In the genomic region with DNA sequence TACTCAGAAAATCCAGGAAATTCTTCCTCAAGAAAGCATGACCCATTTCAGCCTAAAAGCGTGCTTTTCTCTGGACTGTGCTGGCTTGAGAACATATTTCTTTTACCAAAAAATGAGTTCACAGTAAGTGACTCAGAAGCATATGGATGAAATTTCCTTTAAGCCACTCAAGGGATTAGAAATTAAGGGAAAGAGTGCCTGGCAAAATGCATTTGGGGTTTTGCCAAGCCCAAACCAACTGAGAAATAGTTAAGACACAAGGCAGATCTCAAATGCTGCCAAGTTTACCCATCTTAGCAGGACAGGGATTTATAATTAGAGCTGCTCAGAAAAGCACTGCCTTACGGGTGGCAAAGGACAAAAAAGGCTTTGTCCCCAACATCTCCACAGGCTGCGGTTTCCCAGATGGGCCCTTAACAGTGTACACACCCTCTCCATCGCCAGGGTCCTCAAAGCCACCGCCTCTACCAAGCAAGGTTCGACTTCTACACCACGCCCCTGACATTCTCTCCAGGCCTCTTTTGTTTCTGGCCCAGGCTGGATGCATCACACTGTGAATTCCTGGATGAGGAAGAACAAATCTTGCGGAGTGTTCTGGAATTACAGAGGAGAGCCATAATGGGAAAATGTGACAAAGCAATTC, we compare ENCODE assay signal across 9 cellular contexts.
DNase-seq lines count a peak whose midpoint lies in the region; ATAC-seq and TF ChIP-seq lines count a peak whose summit lies in the region.
"Had no signal": no experiment of that assay in that cellular context is flagged by ENCODE, and none has a peak within 500 bp of the region (broad histone marks: within the 10 kb centered on the region; RNA-seq: fewer than 3 reads in every experiment).

No MANE protein-coding gene starts in this region.

- ATAC-seq in HG02970 (IDR thresholded peaks at IDR 0.05; ENCODE audit: low FRiP score, unreplicated experiment): no peak

- H3K4me3 ChIP-seq in choroid plexus epithelial cell (ENCODE audit: low read depth, low read length): no peak overlapping the region

- TF ChIP-seq CTCF in choroid plexus epithelial cell (conservative IDR thresholded peaks at IDR 0.05; ENCODE audit: low read depth, low read length): no peak

- POLR2A ChIA-PET in HEK293T (lab: Yijun Ruan, JAX): no interaction called here

- DNase-seq in AG08395 (ENCODE audit: low spot score): peak; percentile 89
- DNase-seq in NCI-H2107 (lab: John Stamatoyannopoulos, UW): peak; percentile 41
- DNase-seq in choroid plexus epithelial cell (ENCODE audit: low read depth): peak; percentile 33
- peak; percentile 56 for DNase-seq in middle frontal gyrus (ENCODE audit: extremely low spot score, low spot score)
- no peak for DNase-seq in stimulated activated CD4-positive, alpha-beta T cell treated with anti-CD3 and anti-CD28 coated beads, Interleukin-12 subunit alpha, Interleukin-12 subunit beta, amount 100 ng/mL, for 4 hours
- no peak for DNase-seq in SKM-1 (lab: John Stamatoyannopoulos, UW; ENCODE audit: unreplicated experiment)
- DNase-seq in HEK293T (ENCODE audit: extremely low spot score): no peak
- DNase-seq: glutamatergic neuron had no signal

- CTCF ChIA-PET in HEK293T (lab: Yijun Ruan, JAX): interaction anchor here (0.6 kb wide), 1 partner anchor 168 kb away, joined by 3 read pairs; no protein-coding TSS in a partner anchor

TF ChIP-seq in HEK293T, 16 proteins besides CTCF, POLR2A, EP300 and RAD21:
- TF ChIP-seq FOXK2 (IDR thresholded peaks at IDR 0.05) (no peak), ELF4 (IDR thresholded peaks at IDR 0.05) (no peak), FOXM1 (IDR thresholded peaks at IDR 0.05; ENCODE audit: borderline replicate concordance) (no peak), LEF1 (IDR thresholded peaks at IDR 0.05; ENCODE audit: borderline replicate concordance) (no peak), TARDBP (IDR thresholded peaks at IDR 0.05) (no peak), SP1 (IDR thresholded peaks at IDR 0.05) (no peak), BHLHE40 (IDR thresholded peaks at IDR 0.05; ENCODE audit: borderline replicate concordance) (no peak), NFRKB (IDR thresholded peaks at IDR 0.05) (no peak), CTBP1 (IDR thresholded peaks at IDR 0.05; ENCODE audit: borderline replicate concordance) (no peak), ZNF384 (IDR thresholded peaks at IDR 0.05) (no peak), SUZ12 (IDR thresholded peaks at IDR 0.05) (no peak), L3MBTL2 (conservative IDR thresholded peaks at IDR 0.05) (no peak), HDGF (IDR thresholded peaks at IDR 0.05; ENCODE audit: borderline replicate concordance) (no peak)
- TF ChIP-seq, protein P1, sequence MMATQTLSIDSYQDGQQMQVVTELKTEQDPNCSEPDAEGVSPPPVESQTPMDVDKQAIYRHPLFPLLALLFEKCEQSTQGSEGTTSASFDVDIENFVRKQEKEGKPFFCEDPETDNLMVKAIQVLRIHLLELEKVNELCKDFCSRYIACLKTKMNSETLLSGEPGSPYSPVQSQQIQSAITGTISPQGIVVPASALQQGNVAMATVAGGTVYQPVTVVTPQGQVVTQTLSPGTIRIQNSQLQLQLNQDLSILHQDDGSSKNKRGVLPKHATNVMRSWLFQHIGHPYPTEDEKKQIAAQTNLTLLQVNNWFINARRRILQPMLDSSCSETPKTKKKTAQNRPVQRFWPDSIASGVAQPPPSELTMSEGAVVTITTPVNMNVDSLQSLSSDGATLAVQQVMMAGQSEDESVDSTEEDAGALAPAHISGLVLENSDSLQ (IDR thresholded peaks at IDR 0.05): no peak
TF ChIP-seq in HEK293T: peak in this region for 0.

Comparison
In these comparisons a context has a peak if more than half of its experiments do, and no peak if none do; other contexts are left out.
1. DNase-seq: peak in AG08395 (single experiment), NCI-H2107 (single experiment), choroid plexus epithelial cell (single experiment) and middle frontal gyrus (single experiment); none in stimulated activated CD4-positive, alpha-beta T cell treated with anti-CD3 and anti-CD28 coated beads, Interleukin-12 subunit alpha, Interleukin-12 subunit beta, amount 100 ng/mL, for 4 hours (single experiment), SKM-1 (single experiment) and HEK293T (single experiment).